ENCODE assay signal across 8 cellular contexts in the genomic region with DNA sequence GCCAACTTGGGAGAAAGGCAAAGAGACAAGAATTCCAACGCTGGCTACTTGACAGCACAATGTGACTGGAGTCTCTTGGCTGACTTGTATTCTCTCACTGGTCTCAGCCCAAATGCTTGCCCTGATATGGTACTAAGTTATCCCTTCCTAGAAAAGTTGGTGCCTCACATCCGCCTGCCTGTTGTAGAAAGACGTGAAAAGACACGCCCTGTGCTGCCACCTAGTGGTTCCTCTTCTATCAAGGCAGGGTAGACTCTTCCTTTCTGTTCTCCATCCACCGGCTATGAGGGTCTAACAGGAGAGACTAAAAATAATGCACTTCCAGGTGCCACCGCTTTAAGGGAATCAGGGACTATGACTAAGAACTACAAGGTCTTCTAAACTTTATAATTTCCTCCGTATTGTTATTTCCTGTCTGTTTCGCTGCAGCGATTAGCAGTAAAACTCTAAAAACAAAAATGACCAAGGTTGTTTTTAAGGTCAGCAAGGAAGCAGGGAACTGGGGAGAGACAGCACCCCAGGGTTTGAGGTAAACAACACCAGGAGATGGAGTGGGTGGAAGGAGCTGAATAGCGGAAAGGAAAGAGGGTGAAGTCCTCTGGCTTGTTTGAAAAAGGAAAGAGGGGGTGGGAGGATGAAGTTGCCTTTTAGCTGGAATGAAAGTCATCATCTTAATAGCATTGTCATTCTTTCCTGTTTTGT.
A peak's percentile ranks its signal among the peaks of the same experiment; 100 is the strongest.
DNase-seq lines count a peak whose midpoint lies in the region; ATAC-seq and TF ChIP-seq lines count a peak whose summit lies in the region.

No MANE protein-coding gene starts in this region.

- peak; percentile 52 for ATAC-seq in GM21825 (IDR thresholded peaks at IDR 0.05; ENCODE audit: unreplicated experiment)

- peaks cover 19% of the 10 kb centered on the region for H3K4me1 ChIP-seq in CD8-positive, alpha-beta memory T cell (ENCODE audit: insufficient read depth, low read length)
- peaks cover 0 to 30% (median 16%) of the 10 kb centered on the region in 4 donors for H3K4me1 ChIP-seq in tibial nerve

- peak overlapping the region in 4 of 7 donors; percentile 5 to 22 (median 10) for H3K4me3 Mint-ChIP-seq in CD8-positive, alpha-beta memory T cell
- H3K4me3 Mint-ChIP-seq in activated naive CD8-positive, alpha-beta T cell = peak overlapping the region; percentile 33

- peaks cover 5 to 20% (median 17%) of the 10 kb centered on the region in 3 donors for H3K4me1 Mint-ChIP-seq in CD8-positive, alpha-beta memory T cell
- H3K4me1 Mint-ChIP-seq in activated naive CD8-positive, alpha-beta T cell (ENCODE audit: low read depth) = peaks cover 30% of the 10 kb centered on the region

- H3K27ac ChIP-seq in CD8-positive, alpha-beta memory T cell (ENCODE audit: low read depth, low read length) = no peak overlapping the region
- peak overlapping the region in 3 of 4 donors; percentile 57 to 62 (median 59) for H3K27ac ChIP-seq in tibial nerve

- peaks cover 0 to 9% of the 10 kb centered on the region in 2 donors for H3K27me3 Mint-ChIP-seq in CD8-positive, alpha-beta memory T cell
- H3K27me3 Mint-ChIP-seq in activated naive CD8-positive, alpha-beta T cell = peaks cover 1% of the 10 kb centered on the region

- CTCF ChIA-PET in CD8-positive, alpha-beta memory T cell (lab: Charles Lee) = interaction anchor here (0.9 to 11.9 kb wide), 12 partner anchors 10 to 127 kb away, joined by 3 to 175 read pairs (median 4); a partner anchor contains a TSS

- TF ChIP-seq CTCF in tibial nerve (IDR thresholded peaks at IDR 0.05) = peak; percentile 67 to 91 (median 75)

- DNase-seq in CD8-positive, alpha-beta memory T cell = peak; percentile 71 to 86 (median 74)
- DNase-seq in NCI-H1417 (lab: John Stamatoyannopoulos, UW) (peak; percentile 68 to 93 (median 90)), SKM-1 treated with dmso at 0.1 percent for 144 hours (lab: John Stamatoyannopoulos, UW; ENCODE audit: unreplicated experiment) (peak; percentile 81), head of caudate nucleus (peak; percentile 75 to 98 (median 92)), posterior cingulate gyrus (peak; percentile 75 to 96 (median 91)), tibial nerve (ENCODE audit: low spot score in 2 of 2) (peak; percentile 89 to 99)

- H3K9me3 ChIP-seq in CD8-positive, alpha-beta memory T cell (ENCODE audit: low read length) = no peaks in the 10 kb centered on the region
- no peaks in the 10 kb centered on the region for H3K9me3 ChIP-seq in tibial nerve

- H3K4me3 ChIP-seq in CD8-positive, alpha-beta memory T cell (ENCODE audit: low read length) = no peak overlapping the region
- H3K4me3 ChIP-seq in tibial nerve = no peak overlapping the region

- no peak for TF ChIP-seq POLR2A in tibial nerve (IDR thresholded peaks at IDR 0.05)

- H3K27me3 ChIP-seq in CD8-positive, alpha-beta memory T cell (ENCODE audit: insufficient read depth, low read length, poor library complexity, severe bottlenecking) = no peaks in the 10 kb centered on the region
- H3K27me3 ChIP-seq in tibial nerve = no peaks in the 10 kb centered on the region

- WGBS in tibial nerve, 2 donors = 4 to 6% methylated on average over 10 of the region's 10 CpGs

- no peaks in the 10 kb centered on the region for H3K36me3 ChIP-seq in CD8-positive, alpha-beta memory T cell (ENCODE audit: insufficient read depth, low read length)
- H3K36me3 ChIP-seq in tibial nerve = no peaks in the 10 kb centered on the region

- peak overlapping the region in 2 of 8 donors; percentile 1 to 22 for H3K27ac Mint-ChIP-seq in CD8-positive, alpha-beta memory T cell
- H3K27ac Mint-ChIP-seq in activated naive CD8-positive, alpha-beta T cell = peak overlapping the region; percentile 43

- no peaks in the 10 kb centered on the region for H3K36me3 Mint-ChIP-seq in CD8-positive, alpha-beta memory T cell
- no peaks in the 10 kb centered on the region for H3K36me3 Mint-ChIP-seq in activated naive CD8-positive, alpha-beta T cell

- POLR2A ChIA-PET in CD8-positive, alpha-beta memory T cell (lab: Charles Lee) = interaction anchor here (1.0 kb wide), 1 partner anchor 111 kb away, joined by 4 read pairs; no protein-coding TSS in a partner anchor

- intact Hi-C loops in head of caudate nucleus (cut with DNase I) = loop anchor here (2.0 to 5.0 kb wide), 2 partner anchors 112 to 129 kb away; no protein-coding TSS in a partner anchor
- intact Hi-C loops in posterior cingulate gyrus (cut with DNase I) = loop anchor here (1.0 to 2.0 kb wide), 3 partner anchors 112 to 220 kb away; a partner anchor contains a TSS

- peak in 1 of 2 donors; percentile 63 for TF ChIP-seq EP300 in tibial nerve (IDR thresholded peaks at IDR 0.05)

- no peaks in the 10 kb centered on the region for H3K9me3 Mint-ChIP-seq in CD8-positive, alpha-beta memory T cell
- no peaks in the 10 kb centered on the region for H3K9me3 Mint-ChIP-seq in activated naive CD8-positive, alpha-beta T cell (ENCODE audit: low read depth)
